In genomic region chr1:62962794-62963776, GRCh38 we compare ENCODE assay signal across 1 cellular context.
TF ChIP-seq lines count a peak whose summit lies in the region.

No MANE protein-coding gene starts in this region.

TF ChIP-seq in WTC11, 78 proteins besides CTCF, POLR2A, EP300 and RAD21 (continued from another document):
- TF ChIP-seq ZNF281 (CRISPR knock-in tag; IDR thresholded peaks at IDR 0.05) (no peak), HMGA2 (CRISPR knock-in tag; IDR thresholded peaks at IDR 0.05) (no peak), SOX15 (CRISPR knock-in tag; IDR thresholded peaks at IDR 0.05) (no peak)
